ENCODE assay signal across 1 cellular context in genomic region chr6:27532820-27533538, GRCh38.
TF ChIP-seq lines count a peak whose summit lies in the region.

No MANE protein-coding gene starts in this region.

TF ChIP-seq in IMR-90, 13 proteins besides CTCF, POLR2A, EP300 and RAD21 (continued from another document):
- no peak for TF ChIP-seq BHLHE40 (IDR thresholded peaks at IDR 0.05; ENCODE audit: low read depth, low read length)
- no peak for TF ChIP-seq MXI1 (IDR thresholded peaks at IDR 0.05; ENCODE audit: borderline replicate concordance, low read depth, low read length)
- TF ChIP-seq CHD1 (IDR thresholded peaks at IDR 0.05; ENCODE audit: low read depth, low read length), result no peak
- TF ChIP-seq CEBPB (IDR thresholded peaks at IDR 0.05; ENCODE audit: low read depth, low read length), result no peak
- no peak for TF ChIP-seq RCOR1 (IDR thresholded peaks at IDR 0.05; ENCODE audit: insufficient replicate concordance, low read length)
- TF ChIP-seq NFE2L2 (IDR thresholded peaks at IDR 0.05; ENCODE audit: low read depth, low read length), result no peak
- TF ChIP-seq FOS (IDR thresholded peaks at IDR 0.05; ENCODE audit: low read depth, low read length), result no peak
- no peak for TF ChIP-seq USF2 (IDR thresholded peaks at IDR 0.05; ENCODE audit: low read depth, low read length)
- TF ChIP-seq MAFK (IDR thresholded peaks at IDR 0.05; ENCODE audit: low read depth, low read length), result no peak
- no peak for TF ChIP-seq RFX5 (IDR thresholded peaks at IDR 0.05; ENCODE audit: low read depth, low read length)
- no peak for TF ChIP-seq MAZ (IDR thresholded peaks at IDR 0.05; ENCODE audit: borderline replicate concordance, low read depth, low read length)
